In genomic region chr18:48996901-48997463, GRCh38 we compare ENCODE assay signal across 8 cellular contexts. TPM values are rescaled to one million over a fixed set of nuclear protein-coding genes. Genes with fewer than 3 reads are reported as not detected.
A peak's percentile ranks its signal among the peaks of the same experiment; 100 is the strongest.
DNase-seq lines count a peak whose midpoint lies in the region; ATAC-seq, FAIRE-seq and TF ChIP-seq lines count a peak whose summit lies in the region.

No MANE protein-coding gene starts in this region.

- H3T11ph ChIP-seq in H9 (ENCODE audit: low read length), result no peak overlapping the region

- DNase-seq in ACHN, result peak; percentile 34
- no peak for DNase-seq in H9
- peak; percentile 82 for DNase-seq in adipocyte (ENCODE audit: low read depth)
- DNase-seq in keratinocyte (ENCODE audit: low read depth, low spot score), result no peak
- DNase-seq in spleen, result no peak
- no peak for DNase-seq in body of pancreas

- peak overlapping the region; percentile 59 to 97 (median 65); a peak in 4 of 7 replicates for H3K27ac Mint-ChIP-seq in H9

- H2AFZ ChIP-seq in H9 (ENCODE audit: low read length) (no peak overlapping the region), keratinocyte (ENCODE audit: control insufficient read depth, low read length) (peak overlapping the region; percentile 23)

- peaks cover 2% of the 10 kb centered on the region; the same call in 1 of the 2 replicates for H3K4me1 ChIP-seq in H9 (ENCODE audit: insufficient read depth, low read length)
- H3K4me1 ChIP-seq in adipocyte (ENCODE audit: control insufficient read depth, insufficient read depth, low read length), result peaks cover 38% of the 10 kb centered on the region
- peaks cover 37% of the 10 kb centered on the region for H3K4me1 ChIP-seq in keratinocyte (ENCODE audit: control insufficient read depth, extremely low read depth, insufficient read depth, low read length)
- peaks cover 10 to 28% (median 17%) of the 10 kb centered on the region in 6 donors for H3K4me1 ChIP-seq in spleen
- H3K4me1 ChIP-seq in body of pancreas, result peaks cover 10% of the 10 kb centered on the region

- no peak overlapping the region for H4K8ac ChIP-seq in H9 (replicated peaks; ENCODE audit: insufficient read length, low read depth, low read length)

- no peak overlapping the region for H4K5ac ChIP-seq in H9 (ENCODE audit: insufficient read length, low read depth, low read length)

- intact Hi-C loops in spleen (cut with DNase I; ENCODE audit: low total_unique reads), result no loop called here
- intact Hi-C loops in body of pancreas (cut with DNase I), result no loop called here

- H3K23ac ChIP-seq in H9 (ENCODE audit: insufficient read length, low read depth, low read length), result no peak overlapping the region

- H2BK15ac ChIP-seq in H9 (ENCODE audit: low read depth, low read length), result no peak overlapping the region

- H2BK5ac ChIP-seq in H9 (ENCODE audit: insufficient read length, low read length), result no peak overlapping the region

- TF ChIP-seq CTCF in H9 (conservative IDR thresholded peaks at IDR 0.05) (peak; percentile 27; the same call in 2 of the 3 replicates), keratinocyte (optimal IDR thresholded peaks at IDR 0.05 in 1 of 3, IDR thresholded peaks at IDR 0.05 in 1 of 3, conservative IDR thresholded peaks at IDR 0.05 in 1 of 3; ENCODE audit: extremely low read depth in 1 of 3, insufficient read depth in 2 of 3, low read length in 3 of 3) (no peak), spleen (IDR thresholded peaks at IDR 0.05 in 8 of 11, conservative IDR thresholded peaks at IDR 0.05 in 3 of 11) (no peak), body of pancreas (IDR thresholded peaks at IDR 0.05) (no peak)

- H3K4me3 ChIP-seq in adipocyte (ENCODE audit: low read length) (no peak overlapping the region), keratinocyte (ENCODE audit: control insufficient read depth in 2 of 3, extremely low read depth in 1 of 3, insufficient read depth in 2 of 3, low read depth in 1 of 3, low read length in 3 of 3) (no peak overlapping the region), spleen (no peak overlapping the region), body of pancreas (no peak overlapping the region)

- no peak overlapping the region for H2BK20ac ChIP-seq in H9 (ENCODE audit: low read depth, low read length, poor library complexity, severe bottlenecking)

- H4K20me1 ChIP-seq in H9 (ENCODE audit: control insufficient read depth, insufficient read depth, insufficient read length), result no peaks in the 10 kb centered on the region
- H4K20me1 ChIP-seq in keratinocyte (ENCODE audit: control insufficient read depth, extremely low read depth, insufficient read depth, low read length), result no peaks in the 10 kb centered on the region

- no peak overlapping the region for H3K56ac ChIP-seq in H9 (ENCODE audit: insufficient read length, low read depth, low read length)

- no peak overlapping the region for H3K4me3 Mint-ChIP-seq in H9

- H3K4me2 ChIP-seq in H9 (ENCODE audit: insufficient read depth, insufficient read length, low read length), result no peak overlapping the region
- H3K4me2 ChIP-seq in keratinocyte (ENCODE audit: control insufficient read depth, extremely low read depth, insufficient read depth, low read depth, low read length), result peak overlapping the region; percentile 73

- peak overlapping the region; percentile 52 for H3K14ac ChIP-seq in H9 (ENCODE audit: insufficient read depth, low read length)

- H3K27me3 Mint-ChIP-seq in H9 (ENCODE audit: low read depth), result peaks cover 17% of the 10 kb centered on the region

- H3K18ac ChIP-seq in H9 (ENCODE audit: insufficient read length, low read depth, low read length), result no peak overlapping the region

- no peaks in the 10 kb centered on the region for H3K79me1 ChIP-seq in H9 (ENCODE audit: insufficient read depth, low read depth, low read length, poor library complexity, severe bottlenecking)

- no peak overlapping the region for H4K91ac ChIP-seq in H9 (ENCODE audit: insufficient read length, low read depth, low read length)

- no peaks in the 10 kb centered on the region; a peak in 1 of 5 replicates for H3K9me3 Mint-ChIP-seq in H9

- FAIRE-seq in keratinocyte (lab: Jason Lieb, UNC), result peak; percentile 61

- H3K36me3 ChIP-seq in adipocyte (ENCODE audit: control insufficient read depth, insufficient read depth, low read length, severe bottlenecking), result no peaks in the 10 kb centered on the region
- H3K36me3 ChIP-seq in keratinocyte (ENCODE audit: control insufficient read depth in 2 of 2, extremely low read depth in 1 of 2, insufficient read depth in 2 of 2, low read length in 2 of 2), result no peaks in the 10 kb centered on the region
- no peaks in the 10 kb centered on the region for H3K36me3 ChIP-seq in spleen
- no peaks in the 10 kb centered on the region for H3K36me3 ChIP-seq in body of pancreas (replicated peaks in 1 of 2; ENCODE audit: insufficient read depth in 1 of 2, low read depth in 2 of 2)

- WGBS in H9 (ENCODE audit: extremely low coverage, insufficient read length, low lambda C conversion rate), result no CpG with 5 or more reads among the region's 8 CpGs
- 73 to 91% (median 81%) methylated on average over 6 to 8 of the region's 8 CpGs for WGBS in spleen, 5 donors
- 80 to 83% methylated on average over 4 to 8 of the region's 8 CpGs for WGBS in body of pancreas, 2 donors

- in situ Hi-C loops in ACHN (cut with HindIII; ENCODE audit: low pct_ligation_motif_present, low pct_unique_long_range_greater_than_20kb, low sequenced_read_pairs), result no loop called here

- H3K36me3 Mint-ChIP-seq in H9 (ENCODE audit: insufficient read depth in 1 of 3, low read depth in 3 of 3), result no peaks in the 10 kb centered on the region

- H3K4ac ChIP-seq in H9 (ENCODE audit: low read depth, low read length), result no peak overlapping the region; the same call in 1 of the 2 replicates

- H3K9me1 ChIP-seq in keratinocyte (ENCODE audit: control insufficient read depth, extremely low read depth, insufficient read depth, low read length), result no peaks in the 10 kb centered on the region

- H2BK12ac ChIP-seq in H9 (ENCODE audit: insufficient read length, low read depth, low read length), result no peak overlapping the region

- H2AK5ac ChIP-seq in H9 (ENCODE audit: insufficient read length, low read length), result no peak overlapping the region

- TF ChIP-seq POLR2A in spleen (IDR thresholded peaks at IDR 0.05) (no peak), body of pancreas (IDR thresholded peaks at IDR 0.05) (no peak)

- dilution Hi-C loops in keratinocyte (cut with MboI; ENCODE audit: extremely low pct_ligation_motif_present, low sequenced_read_pairs), result no loop called here

- H3K9ac ChIP-seq in H9 (ENCODE audit: extremely low read depth, insufficient read length, low read length) (no peak overlapping the region), adipocyte (ENCODE audit: low read length) (no peak overlapping the region), keratinocyte (ENCODE audit: control insufficient read depth, extremely low read depth, insufficient read depth, low read length) (peak overlapping the region; percentile 73)

- no peaks in the 10 kb centered on the region for H3K23me2 ChIP-seq in H9 (ENCODE audit: insufficient read length, low read depth, low read length, poor library complexity, severe bottlenecking)

- no peaks in the 10 kb centered on the region for H3K79me2 ChIP-seq in H9 (ENCODE audit: insufficient read depth, low read length)
- no peaks in the 10 kb centered on the region for H3K79me2 ChIP-seq in keratinocyte (ENCODE audit: control insufficient read depth, insufficient read depth, low read length)

- H3K27ac ChIP-seq in H9 (ENCODE audit: insufficient read length, low read depth, low read length) (no peak overlapping the region), keratinocyte (ENCODE audit: control insufficient read depth, insufficient read depth, low read length) (peak overlapping the region; percentile 83), spleen (no peak overlapping the region), body of pancreas (no peak overlapping the region)

- ATAC-seq in GM19397 (IDR thresholded peaks at IDR 0.05; ENCODE audit: unreplicated experiment), result no peak
- no peak for ATAC-seq in body of pancreas
- ATAC-seq in HG03095 (IDR thresholded peaks at IDR 0.05; ENCODE audit: unreplicated experiment), result no peak

- H3K4me1 Mint-ChIP-seq in H9, result peaks cover 28 to 34% of the 10 kb centered on the region in 2 experiments

- H3K27me3 ChIP-seq in H9 (ENCODE audit: insufficient read depth, low read length), result no peaks in the 10 kb centered on the region
- no peaks in the 10 kb centered on the region for H3K27me3 ChIP-seq in adipocyte (replicated peaks; ENCODE audit: control insufficient read depth, insufficient read depth, low read length)
- no peaks in the 10 kb centered on the region for H3K27me3 ChIP-seq in keratinocyte (ENCODE audit: control insufficient read depth, extremely low read depth, insufficient read depth, low read length)
- no peaks in the 10 kb centered on the region for H3K27me3 ChIP-seq in spleen (replicated peaks in 1 of 7)
- H3K27me3 ChIP-seq in body of pancreas, result no peaks in the 10 kb centered on the region

- peak overlapping the region; percentile 50 for H2BK120ac ChIP-seq in H9 (ENCODE audit: low read depth, low read length, poor library complexity, severe bottlenecking)

- H3K9me3 ChIP-seq in H9 (ENCODE audit: control insufficient read depth, low read depth, low read length) (no peaks in the 10 kb centered on the region), adipocyte (ENCODE audit: control insufficient read depth, low read length) (no peaks in the 10 kb centered on the region), keratinocyte (ENCODE audit: control insufficient read depth, low read depth, low read length) (no peaks in the 10 kb centered on the region), spleen (no peaks in the 10 kb centered on the region), body of pancreas (no peaks in the 10 kb centered on the region)

RNA-seq across cellular contexts. Expression of gene SMAD7, which starts 46.2 kb away (rescaled TPM):
- total RNA-seq in H9 (2021) (27.7 and 29.4 TPM in 2 replicates), spleen (10 to 100 TPM; 14.3 to 21.2 (median 16.2) TPM), body of pancreas (10 to 100 TPM; 23.3 to 44.5 TPM)
- polyA plus RNA-seq in keratinocyte (9.5 to 12.2 TPM (median 10.7 TPM) in 3 replicates), spleen (1 to 10 TPM; 2.5 to 5.4 (median 4.6) TPM)
- 11.9 TPM for polyA plus RNA-seq in keratinocyte (2011; ENCODE audit: low read depth)
- 4.7 and 4.9 TPM in 2 replicates for polyA plus RNA-seq in keratinocyte (2011; cell fraction: cytosol; rRNA removed)
- polyA plus RNA-seq in keratinocyte (2011; cell fraction: nucleus; rRNA removed), result 21.0 and 21.4 TPM in 2 replicates
- polyA plus RNA-seq in keratinocyte (2012; ENCODE audit: low replicate concordance), result 7.5 and 10.4 TPM in 2 replicates
- polyA minus RNA-seq in keratinocyte, result 16.0 to 44.2 TPM (median 24.0 TPM) in 3 replicates
- polyA minus RNA-seq in keratinocyte (2011; cell fraction: cytosol; rRNA and poly(A)+ RNA removed), result 15.0 TPM
- polyA minus RNA-seq in keratinocyte (2011; cell fraction: nucleus; rRNA and poly(A)+ RNA removed), result 19.5 and 21.6 TPM in 2 replicates

Comparison
In these comparisons a context has a peak if more than half of its experiments do, and no peak if none do; other contexts are left out.
1. DNase-seq: peak in ACHN (single experiment) and adipocyte (single experiment); none in H9 (single experiment), keratinocyte (single experiment), spleen (single experiment) and body of pancreas (0 of 4).